ENCODE assay signal across 9 cellular contexts in genomic region chr11:131246589-131247164, GRCh38.
DNase-seq lines count a peak whose midpoint lies in the region; ATAC-seq and TF ChIP-seq lines count a peak whose summit lies in the region.
"Had no signal": no experiment of that assay in that cellular context is flagged by ENCODE, and none has a peak within 500 bp of the region (broad histone marks: within the 10 kb centered on the region; RNA-seq: fewer than 3 reads in every experiment).

No MANE protein-coding gene starts in this region.

- peaks cover 33% of the 10 kb centered on the region for H3K4me1 Mint-ChIP-seq in endodermal cell
- no peaks in the 10 kb centered on the region for H3K4me1 Mint-ChIP-seq in CD4-positive, alpha-beta T cell (ENCODE audit: low read depth)

- no peaks in the 10 kb centered on the region for H3K36me3 ChIP-seq in GM06990 (ENCODE audit: control insufficient read depth, insufficient read depth, low read length)
- no peaks in the 10 kb centered on the region for H3K36me3 ChIP-seq in MG63
- no peaks in the 10 kb centered on the region for H3K36me3 ChIP-seq in endodermal cell (ENCODE audit: control insufficient read depth, insufficient read depth, low read length)
- H3K36me3 ChIP-seq in mucosa of descending colon (ENCODE audit: low read depth) = no peaks in the 10 kb centered on the region
- H3K36me3 ChIP-seq: HAP-1 had no signal

- DNase-seq in GM06990 (ENCODE audit: extremely low read depth, insufficient read length) (peak; percentile 4), MG63 (peak; percentile 4), endodermal cell (peak; percentile 91), mucosa of descending colon (peak in 2 of 3 donors; percentile 60 to 64), sciatic nerve (ENCODE audit: low spot score) (no peak)
- no peak for DNase-seq in CD4-positive, alpha-beta T cell

- peak; percentile 73 for TF ChIP-seq CTCF in GM06990 (IDR thresholded peaks at IDR 0.05; ENCODE audit: insufficient read depth, low read length, poor library complexity, severe bottlenecking)
- TF ChIP-seq CTCF in endodermal cell (conservative IDR thresholded peaks at IDR 0.05) = peak; percentile 94
- TF ChIP-seq CTCF in mucosa of descending colon (IDR thresholded peaks at IDR 0.05) = no peak
- TF ChIP-seq CTCF in CD4-positive, alpha-beta T cell (IDR thresholded peaks at IDR 0.05) = no peak

- H3K27me3 ChIP-seq in GM06990 (replicated peaks; ENCODE audit: control insufficient read depth, insufficient read depth, low read length) = no peaks in the 10 kb centered on the region; the same call in none of the 2 replicates
- H3K27me3 ChIP-seq in MG63 = peaks cover 5% of the 10 kb centered on the region
- no peaks in the 10 kb centered on the region for H3K27me3 ChIP-seq in endodermal cell (ENCODE audit: control insufficient read depth, insufficient read depth, low read length, poor library complexity, severe bottlenecking)
- no peaks in the 10 kb centered on the region for H3K27me3 ChIP-seq in CD4-positive, alpha-beta T cell (ENCODE audit: control insufficient read depth, insufficient read depth, low read length)

- H3K36me3 Mint-ChIP-seq in endodermal cell (ENCODE audit: low read depth) = no peaks in the 10 kb centered on the region
- no peaks in the 10 kb centered on the region for H3K36me3 Mint-ChIP-seq in CD4-positive, alpha-beta T cell (ENCODE audit: low read depth)

- CTCF ChIA-PET in CD4-positive, alpha-beta T cell (lab: Charles Lee) = no interaction called here

- peak overlapping the region; percentile 74 for H3K27ac Mint-ChIP-seq in endodermal cell
- H3K27ac Mint-ChIP-seq in CD4-positive, alpha-beta T cell = no peak overlapping the region

- POLR2A ChIA-PET in CD4-positive, alpha-beta T cell (lab: Charles Lee) = no interaction called here

- no peak overlapping the region for H3K27ac ChIP-seq in endodermal cell (ENCODE audit: low read depth, low read length)
- H3K27ac ChIP-seq in CD4-positive, alpha-beta T cell (ENCODE audit: low read depth, low read length) = no peak overlapping the region

- intact Hi-C loops in mucosa of descending colon (cut with DNase I, micrococcal nuclease) (no loop called here), sciatic nerve (cut with DNase I) (no loop called here)
- intact Hi-C loops in CD4-positive, alpha-beta T cell (cut with DNase I, micrococcal nuclease) = no loop called here

- H3K4me3 ChIP-seq in GM06990 (replicated peaks; ENCODE audit: low read depth, low read length) (no peak overlapping the region), MG63 (no peak overlapping the region), endodermal cell (ENCODE audit: low read length) (no peak overlapping the region), mucosa of descending colon (no peak overlapping the region)
- H3K4me3 ChIP-seq: HAP-1 had no signal

- ATAC-seq in mucosa of descending colon (peak; percentile 77), GM21717 (IDR thresholded peaks at IDR 0.05; ENCODE audit: unreplicated experiment) (no peak), sciatic nerve (no peak), GM21528 (IDR thresholded peaks at IDR 0.05; ENCODE audit: low FRiP score, unreplicated experiment) (no peak)
- no peak for ATAC-seq in CD4-positive, alpha-beta T cell (ENCODE audit: poor library complexity)

- no peaks in the 10 kb centered on the region for H3K9me3 ChIP-seq in MG63
- H3K9me3 ChIP-seq in endodermal cell (ENCODE audit: control insufficient read depth, low read length) = no peaks in the 10 kb centered on the region
- H3K9me3 ChIP-seq in mucosa of descending colon = no peaks in the 10 kb centered on the region
- H3K9me3 ChIP-seq in CD4-positive, alpha-beta T cell (ENCODE audit: control insufficient read depth, low read length) = no peaks in the 10 kb centered on the region
- H3K9me3 ChIP-seq: HAP-1 had no signal

- H3K9ac ChIP-seq in endodermal cell (ENCODE audit: extremely low read depth, low read length, poor library complexity, severe bottlenecking) = no peak overlapping the region

- WGBS in endodermal cell (ENCODE audit: insufficient coverage in 1 of 2, insufficient read length in 1 of 2), 2 experiments = 27 to 55% methylated on average over 7 to 17 of the region's 17 CpGs

- H3K4me3 Mint-ChIP-seq in endodermal cell = peak overlapping the region; percentile 35
- no peak overlapping the region for H3K4me3 Mint-ChIP-seq in CD4-positive, alpha-beta T cell

- H3K27me3 Mint-ChIP-seq in endodermal cell (ENCODE audit: insufficient read depth) = peaks cover 31% of the 10 kb centered on the region
- H3K27me3 Mint-ChIP-seq in CD4-positive, alpha-beta T cell = peaks cover 22% of the 10 kb centered on the region

- H3K9me3 Mint-ChIP-seq in endodermal cell = peaks cover 2% of the 10 kb centered on the region
- no peaks in the 10 kb centered on the region for H3K9me3 Mint-ChIP-seq in CD4-positive, alpha-beta T cell

- H3K4me1 ChIP-seq in endodermal cell (ENCODE audit: control insufficient read depth, insufficient read depth, low read length) = peaks cover 13% of the 10 kb centered on the region
- H3K4me1 ChIP-seq in mucosa of descending colon (ENCODE audit: low read depth) = no peaks in the 10 kb centered on the region
- H3K4me1 ChIP-seq: HAP-1 had no signal

Comparison
In these comparisons a context has a peak if more than half of its experiments do, and no peak if none do; other contexts are left out.
1. DNase-seq: peak in GM06990 (single experiment), MG63 (single experiment), endodermal cell (single experiment) and mucosa of descending colon (2 of 3); none in sciatic nerve (single experiment) and CD4-positive, alpha-beta T cell (0 of 10).
2. CTCF ChIP-seq: peak in GM06990 (single experiment) and endodermal cell (single experiment); none in mucosa of descending colon (single experiment) and CD4-positive, alpha-beta T cell (single experiment).